Comparison of ENCODE assay signal across 8 cellular contexts in genomic region chr17:36629252-36629847, GRCh38. TPM values are rescaled to one million over a fixed set of nuclear protein-coding genes. Genes with fewer than 3 reads are reported as not detected.
DNase-seq lines count a peak whose midpoint lies in the region; ATAC-seq and TF ChIP-seq lines count a peak whose summit lies in the region.

No MANE protein-coding gene starts in this region.

- in situ Hi-C loops in HAP-1 (cut with MboI; ENCODE audit: low sequenced_read_pairs), result loop anchor here (10.0 to 25.0 kb wide), 2 partner anchors 133 to 545 kb away; no protein-coding TSS in a partner anchor

- H3K36me3 Mint-ChIP-seq in activated CD4-positive, alpha-beta T cell treated with anti-CD3 and anti-CD28 coated beads for 36 hours (ENCODE audit: low read depth), result no peaks in the 10 kb centered on the region

- CTCF ChIA-PET in activated CD4-positive, alpha-beta T cell treated with anti-CD3 and anti-CD28 coated beads for 36 hours (lab: Charles Lee), result interaction anchor here (0.5 to 4.5 kb wide), 13 partner anchors 10 to 838 kb away, joined by 3 to 37 read pairs (median 3); partner anchors contain the start of genes C17orf78 and MRM1

- H3K4me1 ChIP-seq in HAP-1, result no peaks in the 10 kb centered on the region
- no peaks in the 10 kb centered on the region for H3K4me1 ChIP-seq in right lobe of liver

- POLR2A ChIA-PET in activated CD4-positive, alpha-beta T cell treated with anti-CD3 and anti-CD28 coated beads for 36 hours (lab: Charles Lee), result no interaction called here

- H3K4me3 Mint-ChIP-seq in activated CD4-positive, alpha-beta T cell treated with anti-CD3 and anti-CD28 coated beads for 36 hours, result no peak overlapping the region

- no peak overlapping the region for H3K27ac Mint-ChIP-seq in activated CD4-positive, alpha-beta T cell treated with anti-CD3 and anti-CD28 coated beads for 36 hours

- TF ChIP-seq CTCF in AG10803 (conservative IDR thresholded peaks at IDR 0.05; ENCODE audit: low read length) (peak; percentile 92), choroid plexus epithelial cell (conservative IDR thresholded peaks at IDR 0.05; ENCODE audit: low read depth, low read length) (peak; percentile 96), right lobe of liver (IDR thresholded peaks at IDR 0.05) (peak; percentile 97 to 98 (median 98))

- H3K27me3 Mint-ChIP-seq in activated CD4-positive, alpha-beta T cell treated with anti-CD3 and anti-CD28 coated beads for 36 hours, result peaks cover 4% of the 10 kb centered on the region

- ATAC-seq in activated CD4-positive, alpha-beta T cell treated with anti-CD3 and anti-CD28 coated beads for 36 hours, result peak; percentile 92
- ATAC-seq in right lobe of liver (peak; percentile 87 to 96 (median 92)), HG02588 (IDR thresholded peaks at IDR 0.05; ENCODE audit: unreplicated experiment) (no peak)

- H3K36me3 ChIP-seq in HAP-1 (replicated peaks), result no peaks in the 10 kb centered on the region
- H3K36me3 ChIP-seq in right lobe of liver, result no peaks in the 10 kb centered on the region

- H3K27ac ChIP-seq in right lobe of liver, result no peak overlapping the region

- H3K4me1 Mint-ChIP-seq in activated CD4-positive, alpha-beta T cell treated with anti-CD3 and anti-CD28 coated beads for 36 hours, result no peaks in the 10 kb centered on the region

- H3K9me3 Mint-ChIP-seq in activated CD4-positive, alpha-beta T cell treated with anti-CD3 and anti-CD28 coated beads for 36 hours (ENCODE audit: low read depth), result no peaks in the 10 kb centered on the region

- intact Hi-C loops in activated CD4-positive, alpha-beta T cell treated with anti-CD3 and anti-CD28 coated beads for 36 hours (cut with DNase I, micrococcal nuclease), result loop anchor here (1.0 to 5.0 kb wide), 9 partner anchors 77 to 744 kb away; partner anchors contain the start of gene LHX1 (in 1 of the 2)
- intact Hi-C loops in right lobe of liver (cut with DNase I), result no loop called here

- H3K27me3 ChIP-seq in HAP-1 (ENCODE audit: low read depth), result no peaks in the 10 kb centered on the region
- H3K27me3 ChIP-seq in right lobe of liver, result no peaks in the 10 kb centered on the region

- DNase-seq in AG10803 (ENCODE audit: low read depth), result peak; percentile 52
- DNase-seq in HAP-1 (ENCODE audit: low spot score in 2 of 2), result peak; percentile 38 to 91
- peak; percentile 74 for DNase-seq in NCI-H510A treated with DMSO at 0.1 percent for 48 hours (lab: John Stamatoyannopoulos, UW)
- DNase-seq in activated CD4-positive, alpha-beta T cell treated with anti-CD3 and anti-CD28 coated beads for 36 hours, result peak; percentile 87
- peak; percentile 75 for DNase-seq in choroid plexus epithelial cell (ENCODE audit: low read depth)
- peak; percentile 75 for DNase-seq in right lobe of liver
- DNase-seq in stimulated activated CD4-positive, alpha-beta T cell treated with anti-CD3 and anti-CD28 coated beads, TNF-alpha, amount 100 ng/mL, for 1 hour (ENCODE audit: low read depth in 3 of 3, low spot score in 1 of 3), result peak; percentile 42 to 76 (median 54)

- WGBS in right lobe of liver (ENCODE audit: insufficient coverage, low coverage, low lambda C conversion rate, missing lambda C conversion rate), result 4% methylated on average over 11 of the region's 14 CpGs

- TF ChIP-seq POLR2A in right lobe of liver (IDR thresholded peaks at IDR 0.05), result no peak

- H3K4me3 ChIP-seq in AG10803 (ENCODE audit: low read length) (no peak overlapping the region), HAP-1 (no peak overlapping the region), choroid plexus epithelial cell (ENCODE audit: low read depth, low read length) (no peak overlapping the region), right lobe of liver (no peak overlapping the region)

- no peaks in the 10 kb centered on the region for H3K9me3 ChIP-seq in HAP-1
- no peaks in the 10 kb centered on the region for H3K9me3 ChIP-seq in right lobe of liver

RNA-seq across cellular contexts. Expression of gene MRM1, which starts 28.0 kb away (rescaled TPM):
- total RNA-seq in activated CD4-positive, alpha-beta T cell treated with anti-CD3 and anti-CD28 coated beads for 36 hours, result 10 to 100 TPM; 14.3 to 16.4 TPM
- total RNA-seq in right lobe of liver, result 1 to 10 TPM; 2.5 to 8.6 (median 6.0) TPM

RNA-seq across cellular contexts. Expression of gene DHRS11, which starts 37.7 kb away (rescaled TPM):
- 10 to 100 TPM in 1 of 2 experiments, 1 to 10 TPM in 1; 9.2 to 10.2 TPM for total RNA-seq in activated CD4-positive, alpha-beta T cell treated with anti-CD3 and anti-CD28 coated beads for 36 hours
- total RNA-seq in right lobe of liver, result 10 to 100 TPM in 3 of 6 experiments, 1 to 10 TPM in 3; 5.1 to 13.6 (median 9.3) TPM

Comparison
In these comparisons a context has a peak if more than half of its experiments do, and no peak if none do; other contexts are left out.
1. intact Hi-C loops: an anchor here in activated CD4-positive, alpha-beta T cell treated with anti-CD3 and anti-CD28 coated beads for 36 hours (1.0 to 5.0 kb wide); none called in right lobe of liver.